ENCODE assay signal across 17 cellular contexts in genomic region chr6:137892271-137892708, GRCh38. TPM values are rescaled to one million over a fixed set of nuclear protein-coding genes. Genes with fewer than 3 reads are reported as not detected.
DNase-seq lines count a peak whose midpoint lies in the region; ATAC-seq, FAIRE-seq and TF ChIP-seq lines count a peak whose summit lies in the region.
"Had no signal": no experiment of that assay in that cellular context is flagged by ENCODE, and none has a peak within 500 bp of the region (broad histone marks: within the 10 kb centered on the region; RNA-seq: fewer than 3 reads in every experiment).

No MANE protein-coding gene starts in this region.

- H3K27me3 ChIP-seq in heart right ventricle (no peaks in the 10 kb centered on the region), small intestine (ENCODE audit: control insufficient read depth in 2 of 2, insufficient read depth in 2 of 2, low read length in 2 of 2) (no peaks in the 10 kb centered on the region)
- H3K27me3 ChIP-seq: BE2C, gastrocnemius medialis, testis had no signal

- WGBS in heart right ventricle, 2 donors = 65 to 66% methylated on average over 3 of the region's 3 CpGs
- 88 to 90% (median 90%) methylated on average over 3 of the region's 3 CpGs for WGBS in small intestine, 3 donors

- H3K36me3 ChIP-seq in heart right ventricle (no peaks in the 10 kb centered on the region), small intestine (ENCODE audit: control insufficient read depth in 2 of 2, insufficient read depth in 2 of 2, low read length in 2 of 2) (no peaks in the 10 kb centered on the region)
- H3K36me3 ChIP-seq: BE2C, gastrocnemius medialis, lower lobe of right lung, WERI-Rb-1 had no signal

- H3K27ac ChIP-seq in heart right ventricle (no peak overlapping the region), small intestine (ENCODE audit: low read depth in 1 of 2, low read length in 1 of 2) (no peak overlapping the region)
- H3K27ac ChIP-seq: gastrocnemius medialis, lower lobe of right lung, testis, WERI-Rb-1 had no signal

- H3K4me3 ChIP-seq in heart right ventricle = no peak overlapping the region
- no peak overlapping the region for H3K4me3 ChIP-seq in small intestine (ENCODE audit: low read depth in 1 of 2, low read length in 2 of 2)
- H3K4me3 ChIP-seq: gastrocnemius medialis, lower lobe of right lung, testis had no signal

- H3K9me3 ChIP-seq in heart right ventricle = peaks cover 0 to 11% (median 0%) of the 10 kb centered on the region in 11 donors
- no peaks in the 10 kb centered on the region for H3K9me3 ChIP-seq in small intestine (ENCODE audit: control insufficient read depth, low read depth)
- H3K9me3 ChIP-seq: BE2C, gastrocnemius medialis, lower lobe of right lung, testis had no signal

- intact Hi-C loops in heart right ventricle (cut with DNase I) = no loop called here

- peak; percentile 61 for DNase-seq in AG08396 (ENCODE audit: low spot score)
- peak; percentile 71 for DNase-seq in HCEC 1CT
- DNase-seq in heart right ventricle = no peak
- no peak for DNase-seq in small intestine
- DNase-seq: activated T-cell treated with anti-CD3 and anti-CD28 coated beads, Interleukin-2, amount 50 U/mL, for 48 hours; BE2C; gastrocnemius medialis; lower lobe of right lung; NCI-H2107; testis; WERI-Rb-1 had no signal

- FAIRE-seq in small intestine (lab: Jason Lieb, UNC) = no peak
- FAIRE-seq: G401.6 had no signal

- ATAC-seq in SK-N-SH treated with all-trans-retinoic acid at 6 μM for 48 hours = peak; percentile 59
- ATAC-seq in heart right ventricle = peak in 6 of 8 donors; percentile 58 to 85 (median 70)
- no peak for ATAC-seq in HG02981 (IDR thresholded peaks at IDR 0.05; ENCODE audit: unreplicated experiment)
- no peak for ATAC-seq in HG03354 (IDR thresholded peaks at IDR 0.05; ENCODE audit: poor library complexity, severe bottlenecking, unreplicated experiment)
- ATAC-seq in GM18909 (IDR thresholded peaks at IDR 0.05; ENCODE audit: poor library complexity, unreplicated experiment) = no peak
- ATAC-seq: gastrocnemius medialis, Panc1 had no signal

- H3K4me1 ChIP-seq in heart right ventricle (peaks cover 0 to 8% (median 0%) of the 10 kb centered on the region in 9 donors), small intestine (ENCODE audit: control insufficient read depth in 2 of 2, insufficient read depth in 1 of 2, low read depth in 1 of 2, low read length in 1 of 2) (no peaks in the 10 kb centered on the region)
- H3K4me1 ChIP-seq: BE2C, gastrocnemius medialis, lower lobe of right lung, testis had no signal

- no peak for TF ChIP-seq CTCF in heart right ventricle (IDR thresholded peaks at IDR 0.05)

TF ChIP-seq in SK-N-SH treated with all-trans-retinoic acid at 6 μM for 48 hours, 23 proteins besides CTCF, POLR2A, EP300 and RAD21:
- no peak for TF ChIP-seq CSRNP3 (CRISPR knock-in tag; IDR thresholded peaks at IDR 0.05)
- TF ChIP-seq ESRRG (CRISPR knock-in tag; IDR thresholded peaks at IDR 0.05) = no peak
- no peak for TF ChIP-seq TOX (CRISPR knock-in tag; IDR thresholded peaks at IDR 0.05; ENCODE audit: borderline replicate concordance)
- TF ChIP-seq ZNF70 (CRISPR knock-in tag; IDR thresholded peaks at IDR 0.05) = no peak
- peak; percentile 39; the same call in 1 of the 2 replicates for TF ChIP-seq ZC3H10 (CRISPR knock-in tag; IDR thresholded peaks at IDR 0.05)
- TF ChIP-seq ISL1 (CRISPR knock-in tag; IDR thresholded peaks at IDR 0.05) = no peak
- no peak for TF ChIP-seq RARB (CRISPR knock-in tag; IDR thresholded peaks at IDR 0.05)
- TF ChIP-seq TCF4 (CRISPR knock-in tag; IDR thresholded peaks at IDR 0.05; ENCODE audit: borderline replicate concordance) = no peak

RNA-seq across cellular contexts. Expression of gene TNFAIP3, which starts 25.2 kb away (rescaled TPM):
- total RNA-seq in heart right ventricle = 10 to 100 TPM in 5 of 10 donors, 1 to 10 TPM in 5; 3.2 to 33.3 (median 9.6) TPM
- polyA plus RNA-seq in heart right ventricle (1 to 10 TPM; 2.9 to 4.5 TPM), small intestine (10 to 100 TPM; 10.8 to 16.1 (median 14.5) TPM)

Comparison
In these comparisons a context has a peak if more than half of its experiments do, and no peak if none do; other contexts are left out.
1. DNase-seq: peak in AG08396 (single experiment) and HCEC 1CT (single experiment); none in heart right ventricle (0 of 2) and small intestine (single experiment).
2. ATAC-seq: peak in SK-N-SH treated with all-trans-retinoic acid at 6 μM for 48 hours (single experiment) and heart right ventricle (6 of 8); none in HG02981 (single experiment), HG03354 (single experiment) and GM18909 (single experiment).